In genomic region chr16:83926726-83927397, GRCh38 we compare ENCODE assay signal across 8 cellular contexts. TPM values are rescaled to one million over a fixed set of nuclear protein-coding genes. Genes with fewer than 3 reads are reported as not detected.
DNase-seq lines count a peak whose midpoint lies in the region; ATAC-seq and TF ChIP-seq lines count a peak whose summit lies in the region.

No MANE protein-coding gene starts in this region.

- POLR2A ChIA-PET in naive thymus-derived CD4-positive, alpha-beta T cell (lab: Charles Lee), result no interaction called here

- H3K4me1 Mint-ChIP-seq in naive thymus-derived CD4-positive, alpha-beta T cell, result peaks cover 0 to 5% (median 4%) of the 10 kb centered on the region in 7 donors

- H3K36me3 ChIP-seq in naive thymus-derived CD4-positive, alpha-beta T cell (ENCODE audit: control insufficient read depth in 2 of 3, insufficient read depth in 3 of 3, low read length in 3 of 3), result peaks cover 0 to 4% (median 3%) of the 10 kb centered on the region in 3 experiments

- intact Hi-C loops in naive thymus-derived CD4-positive, alpha-beta T cell (cut with micrococcal nuclease), result loop anchor here (1.0 kb wide), 2 partner anchors 101 to 248 kb away; no protein-coding TSS in a partner anchor

- peak; percentile 97 for TF ChIP-seq CTCF in fibroblast of the aortic adventitia (IDR thresholded peaks at IDR 0.05; ENCODE audit: insufficient read depth, low read length)

- DNase-seq in G401 (ENCODE audit: low spot score) (peak; percentile 84), OCI-M2 (lab: John Stamatoyannopoulos, UW; ENCODE audit: unreplicated experiment) (peak; percentile 13), fibroblast of the aortic adventitia (ENCODE audit: low read depth) (peak; percentile 66)
- peak; percentile 33 to 39 for DNase-seq in activated T-helper 1 cell treated with anti-CD3 and anti-CD28 coated beads, Interleukin-2, amount 50 U/mL, for 16 hours (ENCODE audit: low read depth in 1 of 2, low spot score in 1 of 2)
- DNase-seq in naive thymus-derived CD4-positive, alpha-beta T cell, result peak in 7 of 9 donors; percentile 25 to 71 (median 49)
- DNase-seq in stimulated activated naive CD4-positive, alpha-beta T cell treated with Interleukin-2 at 50 U/mL for 16 hours (lab: John Stamatoyannopoulos, UW), result peak; percentile 45

- H3K9me3 ChIP-seq in naive thymus-derived CD4-positive, alpha-beta T cell (ENCODE audit: control insufficient read depth in 2 of 3, low read length in 3 of 3), result no peaks in the 10 kb centered on the region

- no peak overlapping the region for H3K4me3 Mint-ChIP-seq in naive thymus-derived CD4-positive, alpha-beta T cell

- H3K27ac ChIP-seq in naive thymus-derived CD4-positive, alpha-beta T cell (ENCODE audit: low read depth, low read length), result no peak overlapping the region

- H3K9me3 Mint-ChIP-seq in naive thymus-derived CD4-positive, alpha-beta T cell, result no peaks in the 10 kb centered on the region

- H3K27me3 Mint-ChIP-seq in naive thymus-derived CD4-positive, alpha-beta T cell, result no peaks in the 10 kb centered on the region

- peak; percentile 59 for ATAC-seq in HG02885 (IDR thresholded peaks at IDR 0.05; ENCODE audit: poor library complexity, unreplicated experiment)
- ATAC-seq in naive thymus-derived CD4-positive, alpha-beta T cell, result peak; percentile 79
- no peak for ATAC-seq in GM21526 (IDR thresholded peaks at IDR 0.05; ENCODE audit: low FRiP score, unreplicated experiment)

- CTCF ChIA-PET in naive thymus-derived CD4-positive, alpha-beta T cell (lab: Charles Lee), result interaction anchor here (1.0 to 1.5 kb wide), 3 partner anchors 13 to 26 kb away, joined by 3 to 5 read pairs (median 4); no protein-coding TSS in a partner anchor

- no peak overlapping the region for H3K27ac Mint-ChIP-seq in naive thymus-derived CD4-positive, alpha-beta T cell

- H3K4me3 ChIP-seq in fibroblast of the aortic adventitia (ENCODE audit: low read depth, low read length), result peak overlapping the region; percentile 18
- no peak overlapping the region for H3K4me3 ChIP-seq in naive thymus-derived CD4-positive, alpha-beta T cell (ENCODE audit: low read length)

- H3K36me3 Mint-ChIP-seq in naive thymus-derived CD4-positive, alpha-beta T cell, result no peaks in the 10 kb centered on the region

- in situ Hi-C loops in G401 (cut with HindIII; ENCODE audit: low sequenced_read_pairs), result no loop called here

- no peaks in the 10 kb centered on the region for H3K4me1 ChIP-seq in naive thymus-derived CD4-positive, alpha-beta T cell (ENCODE audit: control insufficient read depth in 2 of 2, insufficient read depth in 2 of 2, low read length in 2 of 2)

- no peaks in the 10 kb centered on the region for H3K27me3 ChIP-seq in naive thymus-derived CD4-positive, alpha-beta T cell (ENCODE audit: control insufficient read depth in 2 of 2, insufficient read depth in 2 of 2, low read length in 2 of 2)

RNA-seq across cellular contexts. Expression of gene OSGIN1, which starts 26.2 kb away (rescaled TPM):
- total RNA-seq in G401 (2014; rRNA removed; shearing (Covaris generic)), result 11.0 and 14.5 TPM in 2 replicates
- 6.5 and 6.6 TPM in 2 replicates for total RNA-seq in fibroblast of the aortic adventitia (ENCODE audit: low replicate concordance)
- 1 to 10 TPM in 3 of 5 experiments, under 1 TPM in 2; 0.34 to 8.4 (median 1.3) TPM for total RNA-seq in naive thymus-derived CD4-positive, alpha-beta T cell
- under 1 TPM in 1 of 2 donors, not detected in 1; 0.59 TPM for polyA plus RNA-seq in naive thymus-derived CD4-positive, alpha-beta T cell

RNA-seq across cellular contexts. Expression of gene MLYCD, which starts 27.9 kb away (rescaled TPM):
- 2.8 and 3.6 TPM in 2 replicates for total RNA-seq in G401 (2014; rRNA removed; shearing (Covaris generic))
- 3.3 and 5.6 TPM in 2 replicates for total RNA-seq in fibroblast of the aortic adventitia (ENCODE audit: low replicate concordance)
- 10 to 100 TPM in 2 of 5 experiments, 1 to 10 TPM in 3; 6.6 to 11.4 (median 8.1) TPM for total RNA-seq in naive thymus-derived CD4-positive, alpha-beta T cell
- polyA plus RNA-seq in naive thymus-derived CD4-positive, alpha-beta T cell, result 1 to 10 TPM; 1.8 to 2.6 TPM

RNA-seq across cellular contexts. Expression of gene NECAB2, which starts 41.2 kb away (rescaled TPM):
- 7.4 and 9.2 TPM in 2 replicates for total RNA-seq in G401 (2014; rRNA removed; shearing (Covaris generic))
- total RNA-seq in fibroblast of the aortic adventitia (ENCODE audit: low replicate concordance), result 0.18 and 0.90 TPM in 2 replicates
- not detected for total RNA-seq in naive thymus-derived CD4-positive, alpha-beta T cell
- polyA plus RNA-seq in naive thymus-derived CD4-positive, alpha-beta T cell, result not detected

Comparison
In these comparisons a context has a peak if more than half of its experiments do, and no peak if none do; other contexts are left out.
1. DNase-seq: peak in every context shown above with its lines; median percentile 84 in G401; 66 in fibroblast of the aortic adventitia; 49 in naive thymus-derived CD4-positive, alpha-beta T cell; 45 in stimulated activated naive CD4-positive, alpha-beta T cell treated with Interleukin-2 at 50 U/mL for 16 hours; 36 in activated T-helper 1 cell treated with anti-CD3 and anti-CD28 coated beads, Interleukin-2, amount 50 U/mL, for 16 hours; 13 in OCI-M2.